Comparison of ENCODE assay signal across 9 cellular contexts in genomic region chr3:116000315-116000714, GRCh38.
DNase-seq lines count a peak whose midpoint lies in the region; ATAC-seq lines count a peak whose summit lies in the region.
"Had no signal": no experiment of that assay in that cellular context is flagged by ENCODE, and none has a peak within 500 bp of the region (broad histone marks: within the 10 kb centered on the region; RNA-seq: fewer than 3 reads in every experiment).

No MANE protein-coding gene starts in this region.

- no peaks in the 10 kb centered on the region for H3K27me3 Mint-ChIP-seq in activated CD4-positive, alpha-beta memory T cell treated with anti-CD3 and anti-CD28 coated beads, Interleukin-2, amount 10 ng/mL, durations not matched to agents 7 days and 5 days
- H3K27me3 Mint-ChIP-seq: central memory CD8-positive, alpha-beta T cell had no signal

- H3K4me1 Mint-ChIP-seq in activated CD4-positive, alpha-beta memory T cell treated with anti-CD3 and anti-CD28 coated beads, Interleukin-2, amount 10 ng/mL, durations not matched to agents 7 days and 5 days: no peaks in the 10 kb centered on the region
- H3K4me1 Mint-ChIP-seq: central memory CD8-positive, alpha-beta T cell had no signal

- no peaks in the 10 kb centered on the region for H3K36me3 Mint-ChIP-seq in activated CD4-positive, alpha-beta memory T cell treated with anti-CD3 and anti-CD28 coated beads, Interleukin-2, amount 10 ng/mL, durations not matched to agents 7 days and 5 days (ENCODE audit: low read depth)

- intact Hi-C loops in sciatic nerve (cut with DNase I): no loop called here

- H3K27ac Mint-ChIP-seq in activated CD4-positive, alpha-beta memory T cell treated with anti-CD3 and anti-CD28 coated beads, Interleukin-2, amount 10 ng/mL, durations not matched to agents 7 days and 5 days: no peak overlapping the region

- no peaks in the 10 kb centered on the region for H3K9me3 Mint-ChIP-seq in activated CD4-positive, alpha-beta memory T cell treated with anti-CD3 and anti-CD28 coated beads, Interleukin-2, amount 10 ng/mL, durations not matched to agents 7 days and 5 days
- H3K9me3 Mint-ChIP-seq: central memory CD8-positive, alpha-beta T cell had no signal

- no peak overlapping the region for H3K4me3 Mint-ChIP-seq in activated CD4-positive, alpha-beta memory T cell treated with anti-CD3 and anti-CD28 coated beads, Interleukin-2, amount 10 ng/mL, durations not matched to agents 7 days and 5 days
- H3K4me3 Mint-ChIP-seq: central memory CD8-positive, alpha-beta T cell had no signal

- POLR2A ChIA-PET in activated CD4-positive, alpha-beta memory T cell treated with anti-CD3 and anti-CD28 coated beads, Interleukin-2, amount 10 ng/mL, durations not matched to agents 7 days and 5 days (lab: Charles Lee): no interaction called here

- DNase-seq in DMS 273 (lab: John Stamatoyannopoulos, UW; ENCODE audit: unreplicated experiment) (peak; percentile 56), HS-27A (ENCODE audit: low read depth) (peak; percentile 77), NCI-H128 (lab: John Stamatoyannopoulos, UW; ENCODE audit: unreplicated experiment) (no peak), sciatic nerve (ENCODE audit: low spot score) (no peak), DMS79 treated with DMSO at 0.1 percent for 48 hours (lab: John Stamatoyannopoulos, UW) (no peak)
- no peak for DNase-seq in activated CD4-positive, alpha-beta memory T cell treated with anti-CD3 and anti-CD28 coated beads, Interleukin-2, amount 10 ng/mL, durations not matched to agents 7 days and 5 days

- CTCF ChIA-PET in activated CD4-positive, alpha-beta memory T cell treated with anti-CD3 and anti-CD28 coated beads, Interleukin-2, amount 10 ng/mL, durations not matched to agents 7 days and 5 days (lab: Charles Lee): no interaction called here

- peak; percentile 81 for ATAC-seq in GM21528 (IDR thresholded peaks at IDR 0.05; ENCODE audit: low FRiP score, unreplicated experiment)
- peak; percentile 82 for ATAC-seq in esophagus mucosa
- no peak for ATAC-seq in sciatic nerve

Comparison
In these comparisons a context has a peak if more than half of its experiments do, and no peak if none do; other contexts are left out.
1. DNase-seq: peak in DMS 273 (single experiment) and HS-27A (single experiment); none in activated CD4-positive, alpha-beta memory T cell treated with anti-CD3 and anti-CD28 coated beads, Interleukin-2, amount 10 ng/mL, durations not matched to agents 7 days and 5 days (single experiment), NCI-H128 (single experiment), sciatic nerve (single experiment) and DMS79 treated with DMSO at 0.1 percent for 48 hours (single experiment).